8 cellular contexts compared by ENCODE assay signal in genomic region chr3:27368831-27369607, GRCh38. TPM values are rescaled to one million over a fixed set of nuclear protein-coding genes. Genes with fewer than 3 reads are reported as not detected.
DNase-seq lines count a peak whose midpoint lies in the region; ATAC-seq and TF ChIP-seq lines count a peak whose summit lies in the region.

Gene NEK10, minus strand, starts transcription at chr3:27369383. Its CDS starts 16,501 bp downstream, at chr3:27352882.

- in situ Hi-C loops in astrocyte of the spinal cord (cut with HindIII; ENCODE audit: low sequenced_read_pairs) = no loop called here

- no peaks in the 10 kb centered on the region for H3K36me3 Mint-ChIP-seq in T-helper 2 cell treated with Interferon-gamma antibody and Interleukin-4, amounts not matched to agents 5 μg/mL and 100 μg/mL, for 36 hours (ENCODE audit: low read depth)

- H3K27me3 Mint-ChIP-seq in T-helper 2 cell treated with Interferon-gamma antibody and Interleukin-4, amounts not matched to agents 5 μg/mL and 100 μg/mL, for 36 hours (ENCODE audit: low read depth) = peaks cover 2% of the 10 kb centered on the region

- no peak within 1 kb of the TSS for H3K27ac ChIP-seq in uterus

- H3K27ac Mint-ChIP-seq in T-helper 2 cell treated with Interferon-gamma antibody and Interleukin-4, amounts not matched to agents 5 μg/mL and 100 μg/mL, for 36 hours = peak within 1 kb of the TSS; percentile 71

- intact Hi-C loops in uterus (cut with DNase I; ENCODE audit: low total_unique reads) = no loop called here

- no peaks in the 10 kb centered on the region for H3K9me3 ChIP-seq in uterus

- DNase-seq in GM12864 (ENCODE audit: low read depth) = peak; percentile 62
- DNase-seq in NCI-H146 treated with DMSO at 0.1 percent for 48 hours (lab: John Stamatoyannopoulos, UW; ENCODE audit: unreplicated experiment) = peak; percentile 65
- DNase-seq in T-helper 2 cell treated with Interferon-gamma antibody and Interleukin-4, amounts not matched to agents 5 μg/mL and 100 μg/mL, for 36 hours (ENCODE audit: low spot score) = peak; percentile 89
- DNase-seq in astrocyte of the spinal cord (ENCODE audit: low read depth, low spot score) = peak; percentile 91
- DNase-seq in hypothalamus (lab: John Stamatoyannopoulos, UW) = peak; percentile 9 to 93 (median 79)
- DNase-seq in renal cortical epithelial cell (ENCODE audit: low read depth) = peak; percentile 84
- peak; percentile 81 to 88 for DNase-seq in uterus

- TF ChIP-seq CTCF in GM12864 (IDR thresholded peaks at IDR 0.05; ENCODE audit: low read depth, low read length, missing control alignments) (no peak), astrocyte of the spinal cord (IDR thresholded peaks at IDR 0.05; ENCODE audit: low read depth, low read length) (no peak), uterus (IDR thresholded peaks at IDR 0.05) (peak in 1 of 4 experiments; percentile 8)

- H3K27me3 ChIP-seq in uterus = no peaks in the 10 kb centered on the region

- no peak for TF ChIP-seq POLR2A in uterus (IDR thresholded peaks at IDR 0.05)

- H3K4me1 Mint-ChIP-seq in T-helper 2 cell treated with Interferon-gamma antibody and Interleukin-4, amounts not matched to agents 5 μg/mL and 100 μg/mL, for 36 hours (ENCODE audit: low read depth) = peaks cover 15% of the 10 kb centered on the region

- H3K36me3 ChIP-seq in uterus = no peaks in the 10 kb centered on the region

- no peaks in the 10 kb centered on the region for H3K4me1 ChIP-seq in uterus

- ATAC-seq in HG02759 (IDR thresholded peaks at IDR 0.05; ENCODE audit: unreplicated experiment) = peak; percentile 100

- H3K4me3 Mint-ChIP-seq in T-helper 2 cell treated with Interferon-gamma antibody and Interleukin-4, amounts not matched to agents 5 μg/mL and 100 μg/mL, for 36 hours = peak within 1 kb of the TSS; percentile 96

- H3K4me3 ChIP-seq in GM12864 (ENCODE audit: low read depth, low read length) = peak within 1 kb of the TSS; percentile 73
- peak within 1 kb of the TSS; percentile 62 for H3K4me3 ChIP-seq in astrocyte of the spinal cord (ENCODE audit: low read depth, low read length)
- H3K4me3 ChIP-seq in uterus = peak within 1 kb of the TSS; percentile 52 to 57

- H3K9me3 Mint-ChIP-seq in T-helper 2 cell treated with Interferon-gamma antibody and Interleukin-4, amounts not matched to agents 5 μg/mL and 100 μg/mL, for 36 hours = no peaks in the 10 kb centered on the region

RNA-seq across cellular contexts. Expression of gene NEK10, which starts in this region (rescaled TPM):
- total RNA-seq in renal cortical epithelial cell (1.2 and 15.5 TPM in 2 replicates), uterus (1 to 10 TPM in 1 of 4 donors, under 1 TPM in 3; under 0.01 to 8.3 (median 0.83) TPM)
